8 cellular contexts compared by ENCODE assay signal in genomic region chr1:7679873-7680790, GRCh38.
DNase-seq lines count a peak whose midpoint lies in the region; ATAC-seq and TF ChIP-seq lines count a peak whose summit lies in the region.

No MANE protein-coding gene starts in this region.

- H3K36me3 Mint-ChIP-seq in T-helper 17 cell (ENCODE audit: low read depth), result no peaks in the 10 kb centered on the region

- WGBS in iPS DF 6.9 (ENCODE audit: insufficient coverage, insufficient read length), result no CpG with 5 or more reads among the region's 81 CpGs

- TF ChIP-seq POLR2A in GM18505 (IDR thresholded peaks at IDR 0.05; ENCODE audit: borderline replicate concordance, extremely low read depth, insufficient read depth, insufficient read length), result no peak

- peaks cover 4% of the 10 kb centered on the region for H3K4me1 Mint-ChIP-seq in T-helper 17 cell

- H3K4me3 ChIP-seq in astrocyte of the spinal cord (ENCODE audit: low read depth, low read length) (peak overlapping the region; percentile 44), iPS DF 6.9 (ENCODE audit: low read length) (peak overlapping the region; percentile 80; the same call in 1 of the 2 replicates)

- H3K4me1 ChIP-seq in iPS DF 6.9 (ENCODE audit: control insufficient read depth, insufficient read depth, low read length), result peaks cover 1% of the 10 kb centered on the region

- peak overlapping the region; percentile 82 for H3K4me3 Mint-ChIP-seq in T-helper 17 cell

- no peaks in the 10 kb centered on the region for H3K36me3 ChIP-seq in iPS DF 6.9 (ENCODE audit: control insufficient read depth, insufficient read depth, low read length)

- H3K27me3 Mint-ChIP-seq in T-helper 17 cell, result no peaks in the 10 kb centered on the region

- no peaks in the 10 kb centered on the region; the same call in 1 of the 2 replicates for H3K27me3 ChIP-seq in iPS DF 6.9 (ENCODE audit: control insufficient read depth, insufficient read depth, low read length)

- H3K9me3 ChIP-seq in T-helper 17 cell (ENCODE audit: control insufficient read depth, low read length, poor library complexity, severe bottlenecking) (no peaks in the 10 kb centered on the region), iPS DF 6.9 (ENCODE audit: control insufficient read depth, insufficient read depth, low read length) (no peaks in the 10 kb centered on the region)

- DNase-seq in AG08396 (ENCODE audit: low spot score) (peak; percentile 82), HK-2 (ENCODE audit: unreplicated experiment) (peak; percentile 53), T-helper 17 cell (peak; percentile 24 to 58 (median 47)), astrocyte of the spinal cord (ENCODE audit: low read depth, low spot score) (peak; percentile 29), iPS DF 6.9 (ENCODE audit: low read depth, low spot score) (no peak), retina (peak; percentile 93), HT-29 (ENCODE audit: low spot score) (no peak)

- H3K27ac Mint-ChIP-seq in T-helper 17 cell, result peak overlapping the region; percentile 3

- in situ Hi-C loops in astrocyte of the spinal cord (cut with HindIII; ENCODE audit: low sequenced_read_pairs), result no loop called here

- ATAC-seq in T-helper 17 cell, result peak; percentile 81
- no peak for ATAC-seq in GM18505 (IDR thresholded peaks at IDR 0.05; ENCODE audit: unreplicated experiment)

- no peak for TF ChIP-seq CTCF in astrocyte of the spinal cord (IDR thresholded peaks at IDR 0.05; ENCODE audit: low read depth, low read length)

- no peak overlapping the region for H3K27ac ChIP-seq in iPS DF 6.9 (ENCODE audit: low read length)

Comparison
In these comparisons a context has a peak if more than half of its experiments do, and no peak if none do; other contexts are left out.
1. DNase-seq: peak in AG08396 (single experiment), HK-2 (single experiment), T-helper 17 cell (3 of 3), astrocyte of the spinal cord (single experiment) and retina (single experiment); none in iPS DF 6.9 (single experiment) and HT-29 (single experiment).